Comparison of ENCODE assay signal across 16 cellular contexts in genomic region chr10:48609899-48610584, GRCh38. TPM values are rescaled to one million over a fixed set of nuclear protein-coding genes. Genes with fewer than 3 reads are reported as not detected.
"Had no signal": no experiment of that assay in that cellular context is flagged by ENCODE, and none has a peak within 500 bp of the region (broad histone marks: within the 10 kb centered on the region; RNA-seq: fewer than 3 reads in every experiment).

No MANE protein-coding gene starts in this region.

- H3K9me3 Mint-ChIP-seq: activated CD4-positive, alpha-beta T cell treated with anti-CD3 and anti-CD28 coated beads, Interleukin-2, amount 10 ng/mL, durations not matched to agents 24 days and 14 days; activated naive CD8-positive, alpha-beta T cell treated with anti-CD3 and anti-CD28 coated beads, Interleukin-2, amount 10 ng/mL, durations not matched to agents 7 days and 5 days; central memory CD8-positive, alpha-beta T cell; natural killer cell treated with Interleukin-12 subunit alpha and Interleukin-12 subunit beta and Interleukin-15 and Interleukin-18, amount 100 ng/mL, for 72 hours; T-helper 1 cell treated with Interleukin-12 subunit alpha and Interleukin-12 subunit beta and Interleukin-4 antibody, amounts not matched to agents 30 μg/mL and 1 μg/mL, for 36 hours had no signal

- H3K9me3 ChIP-seq: lower lobe of right lung, right atrium auricular region had no signal

- DNase-seq: activated CD4-positive, alpha-beta T cell treated with anti-CD3 and anti-CD28 coated beads, Interleukin-2, amount 10 ng/mL, durations not matched to agents 24 days and 14 days; activated gamma-delta T cell treated with Interleukin-2 at 50 U/mL for 16 hours; activated naive CD8-positive, alpha-beta T cell treated with anti-CD3 and anti-CD28 coated beads, Interleukin-2, amount 10 ng/mL, durations not matched to agents 7 days and 5 days; brain microvascular endothelial cell; cortex of kidney; effector CD8-positive, alpha-beta T cell; left colon; lower lobe of right lung; nucleus accumbens had no signal

- H3K79me2 ChIP-seq: hepatocyte had no signal

- H3K36me3 ChIP-seq: brain microvascular endothelial cell, lower lobe of right lung, right atrium auricular region had no signal

- H3K4me3 ChIP-seq: hepatocyte, lower lobe of right lung, right atrium auricular region, skin epidermis had no signal

- H3K27ac ChIP-seq: brain microvascular endothelial cell, hepatocyte, lower lobe of right lung, right atrium auricular region, skin epidermis had no signal

- H3K4me1 Mint-ChIP-seq: activated CD4-positive, alpha-beta T cell treated with anti-CD3 and anti-CD28 coated beads, Interleukin-2, amount 10 ng/mL, durations not matched to agents 24 days and 14 days had no signal

- H3K4me3 Mint-ChIP-seq: activated CD4-positive, alpha-beta T cell treated with anti-CD3 and anti-CD28 coated beads, Interleukin-2, amount 10 ng/mL, durations not matched to agents 24 days and 14 days; activated naive CD8-positive, alpha-beta T cell treated with anti-CD3 and anti-CD28 coated beads, Interleukin-2, amount 10 ng/mL, durations not matched to agents 7 days and 5 days; central memory CD8-positive, alpha-beta T cell; natural killer cell treated with Interleukin-12 subunit alpha and Interleukin-12 subunit beta and Interleukin-15 and Interleukin-18, amount 100 ng/mL, for 72 hours; T-helper 1 cell treated with Interleukin-12 subunit alpha and Interleukin-12 subunit beta and Interleukin-4 antibody, amounts not matched to agents 30 μg/mL and 1 μg/mL, for 36 hours had no signal

- H3K27ac Mint-ChIP-seq: activated CD4-positive, alpha-beta T cell treated with anti-CD3 and anti-CD28 coated beads, Interleukin-2, amount 10 ng/mL, durations not matched to agents 24 days and 14 days; activated naive CD8-positive, alpha-beta T cell treated with anti-CD3 and anti-CD28 coated beads, Interleukin-2, amount 10 ng/mL, durations not matched to agents 7 days and 5 days; natural killer cell treated with Interleukin-12 subunit alpha and Interleukin-12 subunit beta and Interleukin-15 and Interleukin-18, amount 100 ng/mL, for 72 hours; progenitor cell of endocrine pancreas; T-helper 1 cell treated with Interleukin-12 subunit alpha and Interleukin-12 subunit beta and Interleukin-4 antibody, amounts not matched to agents 30 μg/mL and 1 μg/mL, for 36 hours had no signal

- H3K36me3 Mint-ChIP-seq: activated naive CD8-positive, alpha-beta T cell treated with anti-CD3 and anti-CD28 coated beads, Interleukin-2, amount 10 ng/mL, durations not matched to agents 7 days and 5 days; natural killer cell treated with Interleukin-12 subunit alpha and Interleukin-12 subunit beta and Interleukin-15 and Interleukin-18, amount 100 ng/mL, for 72 hours had no signal

- H3K27me3 ChIP-seq: brain microvascular endothelial cell, right atrium auricular region had no signal

- ATAC-seq: left colon; lower lobe of right lung; natural killer cell treated with Interleukin-12 subunit alpha and Interleukin-12 subunit beta and Interleukin-15 and Interleukin-18, amount 100 ng/mL, for 72 hours had no signal

- H2AFZ ChIP-seq: hepatocyte had no signal

- H3K4me2 ChIP-seq: hepatocyte had no signal

RNA-seq across cellular contexts. Expression of gene ARHGAP22, which starts 5.2 kb away (rescaled TPM):
- total RNA-seq: activated CD4-positive, alpha-beta T cell treated with anti-CD3 and anti-CD28 coated beads, Interleukin-2, amount 10 ng/mL, durations not matched to agents 24 days and 14 days had no signal
